Comparison of ENCODE assay signal across 22 cellular contexts in the genomic region with DNA sequence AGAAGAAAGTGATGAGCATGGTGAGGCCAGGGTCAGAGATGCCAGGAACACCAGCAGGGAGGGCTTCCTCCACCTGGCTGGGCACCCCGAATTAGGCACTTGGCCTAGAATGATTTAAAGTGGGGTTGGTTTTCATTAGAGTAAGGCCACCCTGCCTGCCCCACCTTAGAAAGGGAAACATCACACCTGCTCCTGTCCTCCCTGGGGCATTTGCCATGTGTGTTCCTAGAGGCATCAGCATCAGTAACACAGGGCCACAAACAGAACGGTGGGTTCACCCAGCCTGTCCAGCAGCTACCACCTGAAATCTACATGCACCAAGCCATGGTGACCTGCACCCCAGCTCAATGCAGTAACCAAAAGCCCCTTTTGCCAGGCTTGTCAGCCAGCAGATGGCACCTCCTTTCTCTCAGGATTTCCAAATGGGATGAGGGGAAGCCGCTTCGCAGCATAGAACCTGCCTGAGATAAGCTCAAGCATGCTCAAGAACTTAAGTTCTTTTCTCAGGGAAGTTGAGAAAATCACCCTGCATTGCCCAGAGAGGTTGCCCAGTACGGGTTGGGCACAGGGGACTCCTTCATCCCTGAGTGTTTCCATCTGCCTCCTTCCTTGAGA.
DNase-seq lines count a peak whose midpoint lies in the region; ATAC-seq and TF ChIP-seq lines count a peak whose summit lies in the region.
"Had no signal": no experiment of that assay in that cellular context is flagged by ENCODE, and none has a peak within 500 bp of the region (broad histone marks: within the 10 kb centered on the region; RNA-seq: fewer than 3 reads in every experiment).

No MANE protein-coding gene starts in this region.

- DNase-seq in A673 (ENCODE audit: low spot score) (no peak), HCT116 (ENCODE audit: low read depth, low spot score) (no peak), chondrocyte (ENCODE audit: low spot score) (no peak), mesenchymal stem cell (no peak), mucosa of gallbladder (ENCODE audit: low spot score) (no peak), germinal center (ENCODE audit: low spot score) (no peak), GM23248 (no peak), DMS53 treated with DMSO at 0.1 percent for 48 hours (lab: John Stamatoyannopoulos, UW; ENCODE audit: unreplicated experiment) (no peak)
- DNase-seq: activated CD4-positive, alpha-beta T cell treated with anti-CD3 and anti-CD28 coated beads, Interleukin-2, amount 10 ng/mL, durations not matched to agents 7 days and 5 days; CD4-positive, alpha-beta T cell; DMS53; Kasumi-1; NCI-H1930; NCI-H2227 treated with DMSO at 0.1 percent for 48 hours; SJCRH30; small intestine; stimulated activated CD4-positive, alpha-beta T cell treated with anti-CD3 and anti-CD28 coated beads, Interleukin-2, amount 100 ng/mL, for 24 hours; T-helper 2 cell had no signal

- H4K91ac ChIP-seq in mesenchymal stem cell (ENCODE audit: low read length) = peak overlapping the region; percentile 16

- H3K36me3 ChIP-seq in A673 (ENCODE audit: insufficient read depth, low read length, poor library complexity, severe bottlenecking) (no peaks in the 10 kb centered on the region), HCT116 (ENCODE audit: control insufficient read depth in 1 of 2, insufficient read depth in 2 of 2, low read length in 2 of 2) (no peaks in the 10 kb centered on the region), mesenchymal stem cell (ENCODE audit: control insufficient read depth in 1 of 2, insufficient read depth in 2 of 2, low read depth in 1 of 2, low read length in 2 of 2) (no peaks in the 10 kb centered on the region), GM23248 (ENCODE audit: low read depth) (no peaks in the 10 kb centered on the region)
- H3K36me3 ChIP-seq: SJCRH30, suprapubic skin had no signal

- no peak overlapping the region for H3K27ac Mint-ChIP-seq in chondrocyte (ENCODE audit: unreplicated experiment)
- H3K27ac Mint-ChIP-seq: activated CD4-positive, alpha-beta T cell treated with anti-CD3 and anti-CD28 coated beads, Interleukin-2, amount 10 ng/mL, durations not matched to agents 7 days and 5 days; activated naive CD8-positive, alpha-beta T cell; CD4-positive, alpha-beta T cell; stimulated activated effector memory CD8-positive, alpha-beta T cell treated with anti-CD3 and anti-CD28 coated beads, Interleukin-12 subunit alpha, Interleukin-12 subunit beta, amount 100 ng/mL, for 72 hours had no signal

- no peak for TF ChIP-seq POLR2A in HCT116 (IDR thresholded peaks at IDR 0.05; ENCODE audit: borderline replicate concordance, extremely low read depth, insufficient read depth, insufficient read length)

- no peak overlapping the region for H3K14ac ChIP-seq in mesenchymal stem cell (ENCODE audit: low read length in 2 of 2)

- no peak overlapping the region for H3K4me3 ChIP-seq in A673 (ENCODE audit: low read depth, low read length, poor library complexity, severe bottlenecking)
- no peak overlapping the region for H3K4me3 ChIP-seq in HCT116 (replicated peaks in 1 of 2; ENCODE audit: low read depth in 1 of 2, low read length in 2 of 2)
- no peak overlapping the region for H3K4me3 ChIP-seq in mesenchymal stem cell (ENCODE audit: insufficient read depth in 1 of 2, low read depth in 1 of 2, low read length in 2 of 2)
- H3K4me3 ChIP-seq in GM23248 = no peak overlapping the region
- H3K4me3 ChIP-seq: SJCRH30, suprapubic skin had no signal

- no peaks in the 10 kb centered on the region for H3K79me2 ChIP-seq in HCT116 (ENCODE audit: insufficient read depth, low read length)
- H3K79me2 ChIP-seq in GM23248 (ENCODE audit: insufficient read depth) = no peaks in the 10 kb centered on the region

- H3K4me1 ChIP-seq in A673 (ENCODE audit: insufficient read depth, low read length, poor library complexity, severe bottlenecking) = no peaks in the 10 kb centered on the region
- H3K4me1 ChIP-seq in HCT116 (ENCODE audit: control insufficient read depth in 1 of 2, insufficient read depth in 2 of 2, low read length in 2 of 2) = no peaks in the 10 kb centered on the region
- H3K4me1 ChIP-seq in mesenchymal stem cell (ENCODE audit: control insufficient read depth, insufficient read depth, low read depth, low read length) = peaks cover 8% of the 10 kb centered on the region
- peaks cover 21% of the 10 kb centered on the region for H3K4me1 ChIP-seq in GM23248 (ENCODE audit: insufficient read depth)
- H3K4me1 ChIP-seq: SJCRH30 had no signal

- peaks cover 4% of the 10 kb centered on the region for H3K27me3 ChIP-seq in A673 (replicated peaks; ENCODE audit: insufficient read depth, low read depth, low read length, poor library complexity)
- H3K27me3 ChIP-seq in HCT116 (ENCODE audit: insufficient read depth, low read length) = peaks cover 36% of the 10 kb centered on the region
- H3K27me3 ChIP-seq in mesenchymal stem cell (ENCODE audit: control insufficient read depth in 1 of 2, insufficient read depth in 1 of 2, low read length in 2 of 2) = peaks cover 4 to 23% of the 10 kb centered on the region in 2 experiments
- no peaks in the 10 kb centered on the region for H3K27me3 ChIP-seq in GM23248 (replicated peaks; ENCODE audit: insufficient read depth)
- H3K27me3 ChIP-seq: SJCRH30 had no signal

- no peak overlapping the region for H2BK12ac ChIP-seq in mesenchymal stem cell (ENCODE audit: low read length in 2 of 2)

- no peaks in the 10 kb centered on the region for H4K20me1 ChIP-seq in HCT116 (ENCODE audit: insufficient read depth)
- no peaks in the 10 kb centered on the region for H4K20me1 ChIP-seq in GM23248 (ENCODE audit: insufficient read depth)

- in situ Hi-C loops in GM23248 (cut with MboI) = no loop called here

- no peaks in the 10 kb centered on the region for H3K9me3 Mint-ChIP-seq in chondrocyte (ENCODE audit: low read depth)
- H3K9me3 Mint-ChIP-seq: activated CD4-positive, alpha-beta T cell treated with anti-CD3 and anti-CD28 coated beads, Interleukin-2, amount 10 ng/mL, durations not matched to agents 7 days and 5 days; CD4-positive, alpha-beta T cell; stimulated activated effector memory CD8-positive, alpha-beta T cell treated with anti-CD3 and anti-CD28 coated beads, Interleukin-12 subunit alpha, Interleukin-12 subunit beta, amount 100 ng/mL, for 72 hours had no signal

- H2AFZ ChIP-seq in HCT116 (ENCODE audit: low read depth, low read length, poor library complexity, severe bottlenecking) (no peak overlapping the region), mesenchymal stem cell (ENCODE audit: low read depth, low read length) (no peak overlapping the region), GM23248 (no peak overlapping the region)

- no peaks in the 10 kb centered on the region for H3K9me3 ChIP-seq in A673 (ENCODE audit: low read depth, low read length, poor library complexity, severe bottlenecking)
- H3K9me3 ChIP-seq in HCT116 (ENCODE audit: control insufficient read depth in 1 of 2, insufficient read depth in 1 of 2, low read depth in 1 of 2, low read length in 2 of 2) = no peaks in the 10 kb centered on the region
- H3K9me3 ChIP-seq in mesenchymal stem cell (ENCODE audit: control insufficient read depth, low read length) = no peaks in the 10 kb centered on the region
- H3K9me3 ChIP-seq in GM23248 (ENCODE audit: low read depth) = no peaks in the 10 kb centered on the region
- H3K9me3 ChIP-seq: SJCRH30, suprapubic skin had no signal

- TF ChIP-seq RAD21 in HCT116 (IDR thresholded peaks at IDR 0.05; ENCODE audit: low read depth) = peak; percentile 21; the same call in 1 of the 2 replicates

- ATAC-seq in HCT116 = no peak
- ATAC-seq: Panc1; stimulated activated effector memory CD8-positive, alpha-beta T cell treated with anti-CD3 and anti-CD28 coated beads, Interleukin-12 subunit alpha, Interleukin-12 subunit beta, amount 100 ng/mL, for 72 hours had no signal

- no peak overlapping the region for H3K18ac ChIP-seq in mesenchymal stem cell (ENCODE audit: low read depth in 1 of 2, low read length in 2 of 2)

- no peak overlapping the region for H2BK15ac ChIP-seq in mesenchymal stem cell (ENCODE audit: low read depth, poor library complexity, severe bottlenecking)

- no peak overlapping the region for H3K27ac ChIP-seq in A673 (ENCODE audit: low read depth, low read length, poor library complexity, severe bottlenecking)
- no peak overlapping the region for H3K27ac ChIP-seq in HCT116 (ENCODE audit: low read depth, low read length)
- H3K27ac ChIP-seq in mesenchymal stem cell (ENCODE audit: low read length, poor library complexity, severe bottlenecking) = no peak overlapping the region
- no peak overlapping the region for H3K27ac ChIP-seq in GM23248
- H3K27ac ChIP-seq: SJCRH30, suprapubic skin had no signal

- H2BK120ac ChIP-seq in mesenchymal stem cell (ENCODE audit: low read depth, low read length) = no peak overlapping the region

- H3K4ac ChIP-seq in mesenchymal stem cell (ENCODE audit: low read depth in 1 of 2, low read length in 2 of 2) = no peak overlapping the region

- POLR2A ChIA-PET in A673 (lab: Charles Lee; ENCODE audit: low non-redundant PET) = no interaction called here
- POLR2A ChIA-PET in HCT116 (lab: Charles Lee) = no interaction called here

- RAD21 ChIA-PET in HCT116 (lab: Charles Lee; ENCODE audit: low non-redundant PET in 1 of 2, low total read pairs in 2 of 2, uncharacterized antibody in 2 of 2, unreplicated experiment in 2 of 2) = no interaction called here

- peak; percentile 22; the same call in 1 of the 2 replicates for TF ChIP-seq CTCF in A673 (conservative IDR thresholded peaks at IDR 0.05; ENCODE audit: low read depth, low read length)
- TF ChIP-seq CTCF in HCT116 (IDR thresholded peaks at IDR 0.05 in 2 of 3, conservative IDR thresholded peaks at IDR 0.05 in 1 of 3; ENCODE audit: borderline replicate concordance in 1 of 3, insufficient read depth in 1 of 3, low read depth in 2 of 3, low read length in 2 of 3) = no peak
- peak; percentile 35 for TF ChIP-seq CTCF in chondrocyte (IDR thresholded peaks at IDR 0.05)

- H3K4me2 ChIP-seq in HCT116 (ENCODE audit: low read length) (no peak overlapping the region), mesenchymal stem cell (ENCODE audit: low read length, poor library complexity, severe bottlenecking) (no peak overlapping the region), GM23248 (ENCODE audit: unreplicated experiment) (no peak overlapping the region)

- BruUV-seq in A673 (replicated peaks; lab: Mats Ljungman, UMichigan) (no TSS peak), HCT116 (replicated peaks; lab: Mats Ljungman, UMichigan) (no TSS peak)

- H3K9me2 ChIP-seq in HCT116 (ENCODE audit: insufficient read depth) (no peaks in the 10 kb centered on the region), GM23248 (ENCODE audit: insufficient read depth) (no peaks in the 10 kb centered on the region)

- CTCF ChIA-PET in A673 (lab: Charles Lee) (interaction anchor here (0.7 kb wide), 1 partner anchor 339 kb away, joined by 3 read pairs; no protein-coding TSS in a partner anchor), HCT116 (lab: Charles Lee) (interaction anchor here (0.8 kb wide), 1 partner anchor 53 kb away, joined by 3 read pairs; no protein-coding TSS in a partner anchor)

- H3K4me1 Mint-ChIP-seq in chondrocyte (ENCODE audit: low read depth) = peaks cover 12% of the 10 kb centered on the region

- intact Hi-C loops in A673 (cut with micrococcal nuclease; ENCODE audit: unreplicated experiment) (no loop called here), HCT116 (cut with micrococcal nuclease) (no loop called here)

- H3F3A ChIP-seq in GM23248 (ENCODE audit: insufficient read depth) = peaks cover 8% of the 10 kb centered on the region; the same call in 1 of the 2 replicates

- no peaks in the 10 kb centered on the region for H3K27me3 Mint-ChIP-seq in chondrocyte (ENCODE audit: low read depth)

- peak overlapping the region; percentile 22 for H4K8ac ChIP-seq in mesenchymal stem cell (ENCODE audit: low read length)

- H2AK5ac ChIP-seq in mesenchymal stem cell (ENCODE audit: low read length, severe bottlenecking) = no peak overlapping the region

- H3K79me1 ChIP-seq in mesenchymal stem cell (replicated peaks; ENCODE audit: low read length, poor library complexity, severe bottlenecking) = no peaks in the 10 kb centered on the region

- H3K9ac ChIP-seq in HCT116 (ENCODE audit: low read length) (no peak overlapping the region), mesenchymal stem cell (ENCODE audit: low read length) (no peak overlapping the region), GM23248 (no peak overlapping the region)

- WGBS in mesenchymal stem cell = 88% methylated on average over 4 of the region's 5 CpGs
- WGBS in GM23248 (ENCODE audit: low coverage in 1 of 2, low lambda C conversion rate in 2 of 2, missing lambda C conversion rate in 2 of 2), 2 experiments = 57 to 67% methylated on average over 5 of the region's 5 CpGs

- no peak overlapping the region for H3K23ac ChIP-seq in mesenchymal stem cell (ENCODE audit: low read length in 2 of 2)

- H2BK5ac ChIP-seq in mesenchymal stem cell (ENCODE audit: low read depth, low read length, poor library complexity, severe bottlenecking) = no peak overlapping the region

- H3K4me3 Mint-ChIP-seq in chondrocyte (ENCODE audit: unreplicated experiment) = no peak overlapping the region
- H3K4me3 Mint-ChIP-seq: activated CD4-positive, alpha-beta T cell treated with anti-CD3 and anti-CD28 coated beads, Interleukin-2, amount 10 ng/mL, durations not matched to agents 7 days and 5 days; activated naive CD8-positive, alpha-beta T cell; CD4-positive, alpha-beta T cell; stimulated activated effector memory CD8-positive, alpha-beta T cell treated with anti-CD3 and anti-CD28 coated beads, Interleukin-12 subunit alpha, Interleukin-12 subunit beta, amount 100 ng/mL, for 72 hours had no signal

- H3K36me3 Mint-ChIP-seq in chondrocyte (ENCODE audit: low read depth) = no peaks in the 10 kb centered on the region
- H3K36me3 Mint-ChIP-seq: activated naive CD8-positive, alpha-beta T cell; stimulated activated effector memory CD8-positive, alpha-beta T cell treated with anti-CD3 and anti-CD28 coated beads, Interleukin-12 subunit alpha, Interleukin-12 subunit beta, amount 100 ng/mL, for 72 hours had no signal

Comparison
In these comparisons a context has a peak if more than half of its experiments do, and no peak if none do; other contexts are left out.
1. CTCF ChIP-seq: peak in A673 (single experiment) and chondrocyte (single experiment); none in HCT116 (0 of 3).